In the genomic region with DNA sequence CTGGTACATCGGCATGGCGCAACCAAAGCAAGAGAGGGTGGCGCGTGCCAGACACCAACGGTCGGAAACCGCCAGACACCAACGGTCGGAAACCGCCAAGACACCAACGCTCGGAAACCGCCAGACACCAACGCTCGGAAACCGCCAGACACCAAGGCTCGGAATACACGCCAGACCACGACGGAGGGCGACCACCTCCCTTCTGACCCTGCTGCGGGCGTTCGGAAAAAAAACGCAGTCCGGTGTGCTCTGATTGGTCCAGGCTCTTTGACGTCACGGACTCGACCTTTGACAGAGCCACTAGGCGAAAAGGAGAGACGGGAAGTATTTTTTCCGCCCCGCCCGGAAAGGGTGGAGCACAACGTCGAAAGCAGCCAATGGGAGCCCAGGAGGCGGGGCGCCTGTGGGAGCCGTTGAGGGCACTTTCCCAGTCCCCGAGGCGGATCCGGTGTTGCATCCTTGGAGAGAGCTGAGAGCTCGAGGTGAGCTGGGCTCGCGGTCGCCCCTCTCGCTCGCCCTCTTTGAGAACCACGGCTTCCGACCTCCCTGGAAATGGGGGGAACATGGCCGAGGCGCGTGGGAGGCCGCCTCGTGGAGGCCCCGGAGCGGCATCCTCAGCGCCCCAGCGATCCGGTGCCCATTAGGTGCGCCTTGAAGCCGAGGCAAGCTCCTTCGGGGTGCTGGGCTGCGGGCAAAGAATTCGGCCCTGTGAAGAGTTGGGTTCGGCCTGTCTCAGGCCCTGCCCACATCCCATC, we compare ENCODE assay signal across 10 cellular contexts. TPM values are rescaled to one million over a fixed set of nuclear protein-coding genes. Genes with fewer than 3 reads are reported as not detected.
A peak's percentile ranks its signal among the peaks of the same experiment; 100 is the strongest.
DNase-seq lines count a peak whose midpoint lies in the region; ATAC-seq and TF ChIP-seq lines count a peak whose summit lies in the region.
"Not testable (repeated sequence)": the region's sequence is repeated elsewhere in the genome, so short reads cannot be mapped to it uniquely, and the experiment has no call there.
"Had no signal": no experiment of that assay in that cellular context is flagged by ENCODE, and none has a peak within 500 bp of the region (broad histone marks: within the 10 kb centered on the region; RNA-seq: fewer than 3 reads in every experiment).

No MANE protein-coding gene starts in this region.

- H3K27me3 ChIP-seq in ectodermal cell (ENCODE audit: control insufficient read depth, insufficient read depth, low read length, poor library complexity, severe bottlenecking); skeletal muscle tissue (ENCODE audit: control insufficient read depth in 3 of 3, insufficient read depth in 3 of 3, low read length in 3 of 3); upper lobe of right lung: not testable (repeated sequence)

- ATAC-seq in GM18519 (IDR thresholded peaks at IDR 0.05; ENCODE audit: low FRiP score, unreplicated experiment) (peak; percentile 80), HG02759 (IDR thresholded peaks at IDR 0.05; ENCODE audit: unreplicated experiment) (peak; percentile 83), left colon (peak; percentile 90), upper lobe of right lung (peak; percentile 95)
- ATAC-seq in activated CD8-positive, alpha-beta memory T cell treated with anti-CD3 and anti-CD28 coated beads, Interleukin-2, amount 10 ng/mL, durations not matched to agents 7 days and 5 days = peak; percentile 89

- H3K4me1 Mint-ChIP-seq in activated CD8-positive, alpha-beta memory T cell treated with anti-CD3 and anti-CD28 coated beads, Interleukin-2, amount 10 ng/mL, durations not matched to agents 7 days and 5 days = not testable (repeated sequence)

- 0% methylated on average over 34 to 39 of the region's 66 CpGs for WGBS in ectodermal cell, 2 experiments

- peak overlapping the region; percentile 100 for H3K27ac Mint-ChIP-seq in activated CD8-positive, alpha-beta memory T cell treated with anti-CD3 and anti-CD28 coated beads, Interleukin-2, amount 10 ng/mL, durations not matched to agents 7 days and 5 days

- H3K27me3 Mint-ChIP-seq in activated CD8-positive, alpha-beta memory T cell treated with anti-CD3 and anti-CD28 coated beads, Interleukin-2, amount 10 ng/mL, durations not matched to agents 7 days and 5 days = not testable (repeated sequence)

- H3K36me3 Mint-ChIP-seq in activated CD8-positive, alpha-beta memory T cell treated with anti-CD3 and anti-CD28 coated beads, Interleukin-2, amount 10 ng/mL, durations not matched to agents 7 days and 5 days = not testable (repeated sequence)

- DNase-seq in NCI-H226 = peak; percentile 78
- DNase-seq in activated CD8-positive, alpha-beta memory T cell treated with anti-CD3 and anti-CD28 coated beads, Interleukin-2, amount 10 ng/mL, durations not matched to agents 7 days and 5 days = peak; percentile 96
- DNase-seq in left colon = peak; percentile 85 to 91
- DNase-seq in upper lobe of right lung = peak; percentile 93

- not testable (repeated sequence) for TF ChIP-seq CTCF in upper lobe of right lung (IDR thresholded peaks at IDR 0.05)

- H3K27ac ChIP-seq in ectodermal cell (ENCODE audit: insufficient read depth, low read depth, low read length, poor library complexity, severe bottlenecking) (peak overlapping the region; percentile 84), skeletal muscle tissue (ENCODE audit: low read depth, low read length) (peak overlapping the region; percentile 73), upper lobe of right lung (peak overlapping the region; percentile 91)

- not testable (repeated sequence) for H3K9me3 ChIP-seq in ectodermal cell (ENCODE audit: control insufficient read depth, low read length); skeletal muscle tissue (ENCODE audit: control insufficient read depth in 3 of 3, low read length in 3 of 3); upper lobe of right lung

- not testable (repeated sequence) for H3K9me3 Mint-ChIP-seq in activated CD8-positive, alpha-beta memory T cell treated with anti-CD3 and anti-CD28 coated beads, Interleukin-2, amount 10 ng/mL, durations not matched to agents 7 days and 5 days (ENCODE audit: low read depth)

- H3K4me3 ChIP-seq in ectodermal cell (ENCODE audit: insufficient read depth, low read depth, low read length) = peak overlapping the region; percentile 60
- peak overlapping the region; percentile 70 to 73 (median 71) for H3K4me3 ChIP-seq in skeletal muscle tissue (ENCODE audit: low read length in 3 of 3)
- peak overlapping the region; percentile 61 for H3K4me3 ChIP-seq in upper lobe of right lung

- H3K36me3 ChIP-seq in ectodermal cell (ENCODE audit: control insufficient read depth, insufficient read depth, low read length); skeletal muscle tissue (ENCODE audit: control insufficient read depth in 3 of 3, insufficient read depth in 3 of 3, low read length in 3 of 3); upper lobe of right lung: not testable (repeated sequence)

- not testable (repeated sequence) for H3K4me1 ChIP-seq in ectodermal cell (ENCODE audit: control insufficient read depth, insufficient read depth, low read length); skeletal muscle tissue (ENCODE audit: control insufficient read depth in 3 of 3, insufficient read depth in 3 of 3, low read length in 3 of 3)
- peaks cover 11% of the 10 kb centered on the region for H3K4me1 ChIP-seq in upper lobe of right lung

- intact Hi-C loops in left colon (cut with DNase I, micrococcal nuclease); upper lobe of right lung (cut with DNase I): not testable (repeated sequence)

- CTCF ChIA-PET in activated CD8-positive, alpha-beta memory T cell treated with anti-CD3 and anti-CD28 coated beads, Interleukin-2, amount 10 ng/mL, durations not matched to agents 7 days and 5 days (lab: Charles Lee) = not testable (repeated sequence)

- H3K9ac ChIP-seq in skeletal muscle tissue (ENCODE audit: low read depth in 1 of 3, low read length in 3 of 3) = peak overlapping the region; percentile 70 to 81 (median 76)

- H3K4me3 Mint-ChIP-seq in activated CD8-positive, alpha-beta memory T cell treated with anti-CD3 and anti-CD28 coated beads, Interleukin-2, amount 10 ng/mL, durations not matched to agents 7 days and 5 days = peak overlapping the region; percentile 95

RNA-seq across cellular contexts. Expression of a gene that starts 23.7 kb away (rescaled TPM):
- not detected for total RNA-seq in activated CD8-positive, alpha-beta memory T cell treated with anti-CD3 and anti-CD28 coated beads, Interleukin-2, amount 10 ng/mL, durations not matched to agents 7 days and 5 days
- not detected for polyA plus RNA-seq in ectodermal cell (2013, experiment 1 of 4)
- not detected for polyA plus RNA-seq in ectodermal cell (2013, experiment 2 of 4)
- not detected for polyA plus RNA-seq in ectodermal cell (2013, experiment 3 of 4)
- not detected for polyA plus RNA-seq in ectodermal cell (2013, experiment 4 of 4)
- total RNA-seq in left colon (not detected), skeletal muscle tissue (not detected), upper lobe of right lung (not detected)
- total RNA-seq: HT-29, myocyte had no signal

RNA-seq across cellular contexts. Expression of a gene that starts 36.6 kb away (rescaled TPM):
- total RNA-seq in activated CD8-positive, alpha-beta memory T cell treated with anti-CD3 and anti-CD28 coated beads, Interleukin-2, amount 10 ng/mL, durations not matched to agents 7 days and 5 days = 1 to 10 TPM in 1 of 2 experiments, under 1 TPM in 1; 0.94 to 1.8 TPM
- polyA plus RNA-seq in ectodermal cell (2013, experiment 1 of 4) = 0.72 TPM
- 1.0 TPM for polyA plus RNA-seq in ectodermal cell (2013, experiment 2 of 4)
- polyA plus RNA-seq in ectodermal cell (2013, experiment 3 of 4) = not detected
- polyA plus RNA-seq in ectodermal cell (2013, experiment 4 of 4) = 0.61 TPM
- total RNA-seq in left colon = under 1 TPM in 1 of 2 donors, not detected in 1; 0.58 TPM
- not detected for total RNA-seq in skeletal muscle tissue
- total RNA-seq in upper lobe of right lung = not detected
- total RNA-seq: HT-29, myocyte had no signal

RNA-seq across cellular contexts. Expression of a gene that starts 51.8 kb away (rescaled TPM):
- total RNA-seq in activated CD8-positive, alpha-beta memory T cell treated with anti-CD3 and anti-CD28 coated beads, Interleukin-2, amount 10 ng/mL, durations not matched to agents 7 days and 5 days = not detected
- not detected for polyA plus RNA-seq in ectodermal cell (2013, experiment 1 of 4)
- polyA plus RNA-seq in ectodermal cell (2013, experiment 2 of 4) = not detected
- polyA plus RNA-seq in ectodermal cell (2013, experiment 3 of 4) = not detected
- polyA plus RNA-seq in ectodermal cell (2013, experiment 4 of 4) = not detected
- total RNA-seq in left colon = not detected
- total RNA-seq in skeletal muscle tissue = not detected
- not detected for total RNA-seq in upper lobe of right lung
- total RNA-seq: HT-29 had no signal

Comparison
In these comparisons a context has a peak if more than half of its experiments do, and no peak if none do; other contexts are left out.
1. Peak in every context shown above with its lines: DNase-seq, ATAC-seq, H3K4me3 ChIP-seq and H3K27ac ChIP-seq.